24 cellular contexts compared by ENCODE assay signal in the genomic region with DNA sequence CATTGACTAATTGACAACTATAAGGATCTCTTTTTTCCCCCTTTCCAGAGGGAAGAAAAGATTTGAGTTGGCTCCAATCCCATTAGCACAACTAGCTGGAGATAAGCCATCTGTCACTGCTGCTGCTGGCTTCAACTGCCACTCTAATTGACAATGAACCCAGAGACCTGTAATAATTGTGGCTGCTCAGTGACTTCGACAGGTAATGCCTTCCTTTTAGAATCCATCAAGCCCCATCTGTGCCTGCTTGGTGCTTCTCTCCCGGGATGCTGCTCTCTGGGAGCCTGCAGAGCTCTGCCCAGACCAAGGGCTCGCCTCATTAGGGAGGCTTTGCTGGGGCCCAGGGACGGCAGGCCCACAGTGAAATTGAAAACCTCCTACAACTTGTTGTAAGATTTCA.
DNase-seq lines count a peak whose midpoint lies in the region; ATAC-seq, FAIRE-seq and TF ChIP-seq lines count a peak whose summit lies in the region.
"Had no signal": no experiment of that assay in that cellular context is flagged by ENCODE, and none has a peak within 500 bp of the region (broad histone marks: within the 10 kb centered on the region; RNA-seq: fewer than 3 reads in every experiment).

No MANE protein-coding gene starts in this region.

- TF ChIP-seq CTCF in HFFc6 (IDR thresholded peaks at IDR 0.05): no peak

- H3K9me3 Mint-ChIP-seq in HFFc6: peaks cover 41% of the 10 kb centered on the region

- H3K27ac Mint-ChIP-seq in HFFc6: no peak overlapping the region
- H3K27ac Mint-ChIP-seq: activated naive CD8-positive, alpha-beta T cell treated with anti-CD3 and anti-CD28 coated beads for 36 hours; activated T-helper 17 cell treated with anti-CD3 and anti-CD28 coated beads, Interleukin-2, amount 50 U/mL, for 72 hours; CD8-positive, alpha-beta memory T cell; T-helper 17 cell had no signal

- no peak overlapping the region for H3K4me3 Mint-ChIP-seq in HFFc6
- H3K4me3 Mint-ChIP-seq: activated naive CD8-positive, alpha-beta T cell treated with anti-CD3 and anti-CD28 coated beads for 36 hours; activated T-helper 17 cell treated with anti-CD3 and anti-CD28 coated beads, Interleukin-2, amount 50 U/mL, for 72 hours; CD8-positive, alpha-beta memory T cell; T-helper 17 cell had no signal

- H3K36me3 Mint-ChIP-seq in HFFc6 (ENCODE audit: low read depth): 0 out of 2 replicates have a peak, but pooled peaks cover 4% of the 10 kb centered on the region
- H3K36me3 Mint-ChIP-seq: activated naive CD8-positive, alpha-beta T cell treated with anti-CD3 and anti-CD28 coated beads for 36 hours; CD8-positive, alpha-beta memory T cell had no signal

- H3K4me1 Mint-ChIP-seq in HFFc6 (ENCODE audit: low read depth): no peaks in the 10 kb centered on the region
- H3K4me1 Mint-ChIP-seq: activated naive CD8-positive, alpha-beta T cell treated with anti-CD3 and anti-CD28 coated beads for 36 hours; activated T-helper 17 cell treated with anti-CD3 and anti-CD28 coated beads, Interleukin-2, amount 50 U/mL, for 72 hours; CD8-positive, alpha-beta memory T cell; T-helper 17 cell had no signal

- no peaks in the 10 kb centered on the region; the same call in 1 of the 2 replicates for H3K27me3 Mint-ChIP-seq in HFFc6 (ENCODE audit: insufficient read depth)
- H3K27me3 Mint-ChIP-seq: activated naive CD8-positive, alpha-beta T cell treated with anti-CD3 and anti-CD28 coated beads for 36 hours; activated T-helper 17 cell treated with anti-CD3 and anti-CD28 coated beads, Interleukin-2, amount 50 U/mL, for 72 hours; CD8-positive, alpha-beta memory T cell; T-helper 17 cell had no signal

- no peak for ATAC-seq in GM21360 (IDR thresholded peaks at IDR 0.05; ENCODE audit: unreplicated experiment)
- ATAC-seq: activated T-helper 17 cell treated with anti-CD3 and anti-CD28 coated beads, Interleukin-2, amount 50 U/mL, for 72 hours; body of pancreas; esophagus mucosa; gastrocnemius medialis; T-helper 17 cell had no signal

- peak; percentile 69 for DNase-seq in DMS153 treated with DMSO at 0.1 percent for 48 hours (lab: John Stamatoyannopoulos, UW; ENCODE audit: unreplicated experiment)
- peak; percentile 40 for DNase-seq in NCI-H146 treated with DMSO at 0.1 percent for 48 hours (lab: John Stamatoyannopoulos, UW; ENCODE audit: unreplicated experiment)
- peak; percentile 67 for DNase-seq in NCI-H345 treated with DMSO at 0.1 percent for 48 hours (lab: John Stamatoyannopoulos, UW; ENCODE audit: unreplicated experiment)
- no peak for DNase-seq in H4 (ENCODE audit: low spot score)
- no peak for DNase-seq in putamen (ENCODE audit: low spot score)
- no peak for DNase-seq in HFFc6
- DNase-seq: activated CD4-positive, alpha-beta T cell treated with anti-CD3 and anti-CD28 coated beads, Interleukin-2, amount 50 U/mL, for 1 hour; activated naive CD8-positive, alpha-beta T cell treated with anti-CD3 and anti-CD28 coated beads for 36 hours; body of pancreas; CD8-positive, alpha-beta memory T cell; effector memory CD4-positive, alpha-beta T cell; gastrocnemius medialis; kidney glomerular epithelial cell; mammary epithelial cell; MG63; OCI-M1; SIG-M5; spleen; T-helper 17 cell; trophoblast cell had no signal

- peak; percentile 21 for FAIRE-seq in islet of Langerhans (lab: Jason Lieb, UNC)

Comparison
In these comparisons a context has a peak if more than half of its experiments do, and no peak if none do; other contexts are left out.
1. DNase-seq: peak in DMS153 treated with DMSO at 0.1 percent for 48 hours (single experiment), NCI-H146 treated with DMSO at 0.1 percent for 48 hours (single experiment) and NCI-H345 treated with DMSO at 0.1 percent for 48 hours (single experiment); none in H4 (single experiment), putamen (single experiment) and HFFc6 (single experiment).